Comparison of ENCODE assay signal across 2 cellular contexts in genomic region chr6:32932132-32932868, GRCh38.
TF ChIP-seq lines count a peak whose summit lies in the region.

No MANE protein-coding gene starts in this region.

TF ChIP-seq in HepG2, 621 proteins besides CTCF, POLR2A, EP300 and RAD21:
- no peak for TF ChIP-seq SOX6 (IDR thresholded peaks at IDR 0.05)
- 0 out of 2 replicates have a peak, but pooled peaks have one; percentile 61 for TF ChIP-seq SOX6 (CRISPR knock-in tag; IDR thresholded peaks at IDR 0.05)
- TF ChIP-seq PLRG1 (conservative IDR thresholded peaks at IDR 0.05) = 0 out of 2 replicates have a peak, but pooled peaks have one; percentile 67
- no peak for TF ChIP-seq KLF6 (CRISPR knock-in tag; IDR thresholded peaks at IDR 0.05)
- no peak for TF ChIP-seq ZNF878 (CRISPR knock-in tag; IDR thresholded peaks at IDR 0.05)
- TF ChIP-seq ZNF282 (IDR thresholded peaks at IDR 0.05; ENCODE audit: partially characterized antibody) = peak; percentile 34
- no peak for TF ChIP-seq NFYC (CRISPR knock-in tag; IDR thresholded peaks at IDR 0.05)
- no peak for TF ChIP-seq ZNF276 (CRISPR knock-in tag; IDR thresholded peaks at IDR 0.05; ENCODE audit: low read depth)
- no peak for TF ChIP-seq USF2 (IDR thresholded peaks at IDR 0.05; ENCODE audit: low read depth, low read length)
- TF ChIP-seq USF2 (CRISPR knock-in tag; IDR thresholded peaks at IDR 0.05; ENCODE audit: borderline replicate concordance) = 0 out of 2 replicates have a peak, but pooled peaks have one; percentile 39
- 0 out of 2 replicates have a peak, but pooled peaks have one; percentile 52 for TF ChIP-seq IKZF1 (IDR thresholded peaks at IDR 0.05)
- TF ChIP-seq HNRNPK (IDR thresholded peaks at IDR 0.05; ENCODE audit: low read depth, low read length, poor library complexity, severe bottlenecking) = peak; percentile 44
- no peak for TF ChIP-seq JUN (CRISPR knock-in tag; IDR thresholded peaks at IDR 0.05)
- TF ChIP-seq FOXK2 (IDR thresholded peaks at IDR 0.05) = 0 out of 2 replicates have a peak, but pooled peaks have one; percentile 21
- peak; percentile 65 for TF ChIP-seq MNT (IDR thresholded peaks at IDR 0.05)
- TF ChIP-seq FOXO1 (CRISPR knock-in tag; IDR thresholded peaks at IDR 0.05) = no peak
- no peak for TF ChIP-seq RBAK (CRISPR knock-in tag; IDR thresholded peaks at IDR 0.05)
- no peak for TF ChIP-seq GLI4 (CRISPR knock-in tag; IDR thresholded peaks at IDR 0.05; ENCODE audit: borderline replicate concordance)
- peak; percentile 89 for TF ChIP-seq SRF (IDR thresholded peaks at IDR 0.05; ENCODE audit: low read depth, low read length)
- TF ChIP-seq NBN (conservative IDR thresholded peaks at IDR 0.05) = 0 out of 2 replicates have a peak, but pooled peaks have one; percentile 73
- TF ChIP-seq DRAP1 (CRISPR knock-in tag; IDR thresholded peaks at IDR 0.05) = no peak
- peak; percentile 55; the same call in 1 of the 2 replicates for TF ChIP-seq ZNF710 (CRISPR knock-in tag; IDR thresholded peaks at IDR 0.05; ENCODE audit: borderline replicate concordance)
- peak; percentile 65; the same call in 1 of the 2 replicates for TF ChIP-seq LCORL (IDR thresholded peaks at IDR 0.05)
- no peak for TF ChIP-seq LCORL (CRISPR knock-in tag; IDR thresholded peaks at IDR 0.05)

TF ChIP-seq in GM23338, 12 proteins besides CTCF, POLR2A, EP300 and RAD21:
- TF ChIP-seq STAT1 (IDR thresholded peaks at IDR 0.05; ENCODE audit: unreplicated experiment) (no peak), REST (IDR thresholded peaks at IDR 0.05; ENCODE audit: unreplicated experiment) (no peak)
